ENCODE assay signal across 23 cellular contexts in the genomic region with DNA sequence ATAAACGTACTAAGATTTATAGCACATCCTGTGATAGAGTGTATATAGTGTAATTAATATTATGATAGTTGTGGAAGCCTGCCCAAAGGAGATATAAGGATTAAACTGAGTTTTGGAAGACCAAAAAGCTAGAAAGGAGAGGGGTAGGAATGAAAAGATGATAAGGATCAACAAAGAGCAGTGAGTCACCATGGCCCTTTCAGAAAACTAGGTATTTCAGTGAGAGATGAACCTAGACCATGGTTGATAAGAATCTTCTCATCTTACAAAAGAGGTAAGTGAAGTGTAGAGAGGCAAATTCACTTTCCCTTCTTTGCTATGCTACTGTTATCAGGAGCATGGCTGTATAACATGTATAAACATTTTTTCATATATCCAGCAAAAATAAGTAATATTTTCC. TPM values are rescaled to one million over a fixed set of nuclear protein-coding genes. Genes with fewer than 3 reads are reported as not detected.
A peak's percentile ranks its signal among the peaks of the same experiment; 100 is the strongest.
DNase-seq lines count a peak whose midpoint lies in the region; ATAC-seq and TF ChIP-seq lines count a peak whose summit lies in the region.
"Had no signal": no experiment of that assay in that cellular context is flagged by ENCODE, and none has a peak within 500 bp of the region (broad histone marks: within the 10 kb centered on the region; RNA-seq: fewer than 3 reads in every experiment).

No MANE protein-coding gene starts in this region.

- H3K79me2 ChIP-seq in HCT116 (ENCODE audit: insufficient read depth, low read length), result peaks cover 86% of the 10 kb centered on the region
- H3K79me2 ChIP-seq in PC-9 (ENCODE audit: low read depth), result peaks cover 51% of the 10 kb centered on the region

- intact Hi-C loops in HCT116 (cut with micrococcal nuclease), result no loop called here
- intact Hi-C loops in PC-9 (cut with micrococcal nuclease; ENCODE audit: unreplicated experiment), result no loop called here
- intact Hi-C loops in ascending aorta (cut with DNase I), result no loop called here
- intact Hi-C loops in left ventricle myocardium superior (cut with micrococcal nuclease), result no loop called here

- H4K20me1 ChIP-seq in HCT116 (ENCODE audit: insufficient read depth) (no peaks in the 10 kb centered on the region), PC-9 (ENCODE audit: insufficient read depth) (peaks cover 5% of the 10 kb centered on the region)

- H3K9me2 ChIP-seq in HCT116 (ENCODE audit: insufficient read depth) (no peaks in the 10 kb centered on the region), PC-9 (ENCODE audit: insufficient read depth) (no peaks in the 10 kb centered on the region)

- no peaks in the 10 kb centered on the region for H3K9me3 Mint-ChIP-seq in T-cell
- H3K9me3 Mint-ChIP-seq: CD4-positive, alpha-beta memory T cell had no signal

- no peaks in the 10 kb centered on the region for H3K9me3 ChIP-seq in HCT116 (ENCODE audit: control insufficient read depth in 1 of 2, insufficient read depth in 1 of 2, low read depth in 1 of 2, low read length in 2 of 2)
- no peaks in the 10 kb centered on the region for H3K9me3 ChIP-seq in PC-9 (ENCODE audit: insufficient read depth, low read depth)
- H3K9me3 ChIP-seq in ascending aorta, result no peaks in the 10 kb centered on the region
- H3K9me3 ChIP-seq: BLaER1 treated with 17β-estradiol and CSF1 and Interleukin-3, amounts not matched to agents 10 nM and 100 nM; SJSA1 had no signal

- H3K27ac ChIP-seq in HCT116 (ENCODE audit: low read depth, low read length), result no peak overlapping the region
- H3K27ac ChIP-seq in PC-9, result no peak overlapping the region
- H3K27ac ChIP-seq in ascending aorta, result no peak overlapping the region
- H3K27ac ChIP-seq: BLaER1 treated with 17β-estradiol and CSF1 and Interleukin-3, amounts not matched to agents 10 nM and 100 nM; HL-60; KMS-11; SJSA1 had no signal

- peaks cover 27% of the 10 kb centered on the region; the same call in 1 of the 2 replicates for H3F3A ChIP-seq in PC-9 (ENCODE audit: insufficient read depth, low read depth)

- no peak overlapping the region for H3K4me3 Mint-ChIP-seq in T-cell
- H3K4me3 Mint-ChIP-seq: CD4-positive, alpha-beta memory T cell had no signal

- peaks cover 0 to 20% of the 10 kb centered on the region in 2 donors for H3K27me3 Mint-ChIP-seq in T-cell
- H3K27me3 Mint-ChIP-seq: CD4-positive, alpha-beta memory T cell had no signal

- TF ChIP-seq RAD21 in HCT116 (IDR thresholded peaks at IDR 0.05; ENCODE audit: low read depth), result no peak

- peaks cover 31 to 43% of the 10 kb centered on the region in 2 experiments for H3K4me1 ChIP-seq in HCT116 (ENCODE audit: control insufficient read depth in 1 of 2, insufficient read depth in 2 of 2, low read length in 2 of 2)
- H3K4me1 ChIP-seq in PC-9 (replicated peaks; ENCODE audit: insufficient read depth), result peaks cover 43% of the 10 kb centered on the region
- H3K4me1 ChIP-seq in ascending aorta, result peaks cover 0 to 2% of the 10 kb centered on the region in 2 donors

- ATAC-seq in HCT116, result no peak
- ATAC-seq in left ventricle myocardium superior, result no peak
- no peak for ATAC-seq in T-cell (replicated peaks in 1 of 4)
- ATAC-seq: Right ventricle myocardium inferior had no signal

- H3K36me3 ChIP-seq in HCT116 (ENCODE audit: control insufficient read depth in 1 of 2, insufficient read depth in 2 of 2, low read length in 2 of 2) (peaks cover 25 to 41% of the 10 kb centered on the region in 2 experiments; a peak in 3 of 4 replicates), PC-9 (ENCODE audit: low read depth) (peaks cover 35% of the 10 kb centered on the region), ascending aorta (peaks cover 0 to 2% of the 10 kb centered on the region in 2 donors)

- H3K27ac Mint-ChIP-seq in T-cell, result no peak overlapping the region
- H3K27ac Mint-ChIP-seq: CD4-positive, alpha-beta memory T cell had no signal

- H2AFZ ChIP-seq in HCT116 (ENCODE audit: low read depth, low read length, poor library complexity, severe bottlenecking) (no peak overlapping the region), PC-9 (no peak overlapping the region)

- no peak overlapping the region for H3K4me3 ChIP-seq in HCT116 (replicated peaks in 1 of 2; ENCODE audit: low read depth in 1 of 2, low read length in 2 of 2)
- no peak overlapping the region for H3K4me3 ChIP-seq in PC-9
- H3K4me3 ChIP-seq in ascending aorta, result no peak overlapping the region
- H3K4me3 ChIP-seq: BLaER1 treated with 17β-estradiol and CSF1 and Interleukin-3, amounts not matched to agents 10 nM and 100 nM; SJSA1 had no signal

- BruUV-seq in HCT116 (replicated peaks; lab: Mats Ljungman, UMichigan), result no TSS peak
- no TSS peak for BruUV-seq in PC-9 (replicated peaks; lab: Mats Ljungman, UMichigan)

- H3K4me1 Mint-ChIP-seq in T-cell, result peaks cover 5 to 34% (median 21%) of the 10 kb centered on the region in 3 donors

- no peak overlapping the region for H3K9ac ChIP-seq in HCT116 (ENCODE audit: low read length)
- H3K9ac ChIP-seq: BLaER1 treated with 17β-estradiol and CSF1 and Interleukin-3, amounts not matched to agents 10 nM and 100 nM; KMS-11 had no signal

- H3K27me3 ChIP-seq in HCT116 (ENCODE audit: insufficient read depth, low read length) (no peaks in the 10 kb centered on the region), PC-9 (ENCODE audit: insufficient read depth, low read depth) (no peaks in the 10 kb centered on the region), ascending aorta (no peaks in the 10 kb centered on the region)
- H3K27me3 ChIP-seq: SJSA1 had no signal

- CTCF ChIA-PET in HCT116 (lab: Charles Lee) (no interaction called here), PC-9 (lab: Charles Lee) (interaction anchor here (0.6 kb wide), 1 partner anchor 10 kb away, joined by 3 read pairs; no protein-coding TSS in a partner anchor), T-cell (lab: Charles Lee) (interaction anchor here in 1 of 2 donors (0.6 kb wide), 1 partner anchor 1185 kb away, joined by 6 read pairs; no protein-coding TSS in a partner anchor)

- peaks cover 16% of the 10 kb centered on the region for H3K36me3 Mint-ChIP-seq in T-cell

- H3K4me2 ChIP-seq in HCT116 (ENCODE audit: low read length), result peak overlapping the region; percentile 85; the same call in 1 of the 2 replicates
- H3K4me2 ChIP-seq in PC-9, result peak overlapping the region; percentile 36
- H3K4me2 ChIP-seq: BLaER1 treated with 17β-estradiol and CSF1 and Interleukin-3, amounts not matched to agents 10 nM and 100 nM; KMS-11 had no signal

- TF ChIP-seq CTCF in HCT116 (IDR thresholded peaks at IDR 0.05 in 2 of 3, conservative IDR thresholded peaks at IDR 0.05 in 1 of 3; ENCODE audit: borderline replicate concordance in 1 of 3, insufficient read depth in 1 of 3, low read depth in 2 of 3, low read length in 2 of 3) (no peak), PC-9 (conservative IDR thresholded peaks at IDR 0.05) (no peak), ascending aorta (IDR thresholded peaks at IDR 0.05) (no peak)

- TF ChIP-seq POLR2A in HCT116 (IDR thresholded peaks at IDR 0.05; ENCODE audit: borderline replicate concordance, extremely low read depth, insufficient read depth, insufficient read length), result no peak

- POLR2A ChIA-PET in HCT116 (lab: Charles Lee) (no interaction called here), PC-9 (lab: Charles Lee; ENCODE audit: unreplicated experiment) (no interaction called here), T-cell (lab: Charles Lee) (no interaction called here)

- RAD21 ChIA-PET in HCT116 (lab: Charles Lee; ENCODE audit: low non-redundant PET in 1 of 2, low total read pairs in 2 of 2, uncharacterized antibody in 2 of 2, unreplicated experiment in 2 of 2), result no interaction called here

- peak; percentile 19 for DNase-seq in EH (ENCODE audit: low read depth)
- no peak for DNase-seq in HCT116 (ENCODE audit: low read depth, low spot score)
- peak in 1 of 2 experiments; percentile 66 for DNase-seq in PC-9
- DNase-seq in kidney glomerular epithelial cell (lab: John Stamatoyannopoulos, UW), result peak; percentile 2
- DNase-seq in ascending aorta (ENCODE audit: low spot score in 2 of 2), result no peak
- no peak for DNase-seq in left ventricle myocardium superior
- no peak for DNase-seq in T-cell
- no peak for DNase-seq in NCI-H2171 treated with DMSO at 0.1 percent for 48 hours (lab: John Stamatoyannopoulos, UW)
- DNase-seq: ACHN; Calu3; CD4-positive, alpha-beta memory T cell; DMS153; GF-D8; NCI-H1694; NCI-H2081; NCI-H2171; NCI-H446; NCI-H526 had no signal

TF ChIP-seq in HCT116, 20 proteins besides CTCF, POLR2A, EP300 and RAD21 (continues in another document):
- no peak for TF ChIP-seq CBX3 (IDR thresholded peaks at IDR 0.05; ENCODE audit: low read depth)
- TF ChIP-seq, protein P1, sequence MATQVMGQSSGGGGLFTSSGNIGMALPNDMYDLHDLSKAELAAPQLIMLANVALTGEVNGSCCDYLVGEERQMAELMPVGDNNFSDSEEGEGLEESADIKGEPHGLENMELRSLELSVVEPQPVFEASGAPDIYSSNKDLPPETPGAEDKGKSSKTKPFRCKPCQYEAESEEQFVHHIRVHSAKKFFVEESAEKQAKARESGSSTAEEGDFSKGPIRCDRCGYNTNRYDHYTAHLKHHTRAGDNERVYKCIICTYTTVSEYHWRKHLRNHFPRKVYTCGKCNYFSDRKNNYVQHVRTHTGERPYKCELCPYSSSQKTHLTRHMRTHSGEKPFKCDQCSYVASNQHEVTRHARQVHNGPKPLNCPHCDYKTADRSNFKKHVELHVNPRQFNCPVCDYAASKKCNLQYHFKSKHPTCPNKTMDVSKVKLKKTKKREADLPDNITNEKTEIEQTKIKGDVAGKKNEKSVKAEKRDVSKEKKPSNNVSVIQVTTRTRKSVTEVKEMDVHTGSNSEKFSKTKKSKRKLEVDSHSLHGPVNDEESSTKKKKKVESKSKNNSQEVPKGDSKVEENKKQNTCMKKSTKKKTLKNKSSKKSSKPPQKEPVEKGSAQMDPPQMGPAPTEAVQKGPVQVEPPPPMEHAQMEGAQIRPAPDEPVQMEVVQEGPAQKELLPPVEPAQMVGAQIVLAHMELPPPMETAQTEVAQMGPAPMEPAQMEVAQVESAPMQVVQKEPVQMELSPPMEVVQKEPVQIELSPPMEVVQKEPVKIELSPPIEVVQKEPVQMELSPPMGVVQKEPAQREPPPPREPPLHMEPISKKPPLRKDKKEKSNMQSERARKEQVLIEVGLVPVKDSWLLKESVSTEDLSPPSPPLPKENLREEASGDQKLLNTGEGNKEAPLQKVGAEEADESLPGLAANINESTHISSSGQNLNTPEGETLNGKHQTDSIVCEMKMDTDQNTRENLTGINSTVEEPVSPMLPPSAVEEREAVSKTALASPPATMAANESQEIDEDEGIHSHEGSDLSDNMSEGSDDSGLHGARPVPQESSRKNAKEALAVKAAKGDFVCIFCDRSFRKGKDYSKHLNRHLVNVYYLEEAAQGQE (IDR thresholded peaks at IDR 0.05; ENCODE audit: low read depth), result no peak
- TF ChIP-seq YY1 (IDR thresholded peaks at IDR 0.05; ENCODE audit: extremely low read depth, insufficient replicate concordance, low read depth, low read length), result no peak

RNA-seq across cellular contexts. Expression of a gene that starts 4.9 kb away (rescaled TPM):
- total RNA-seq in HCT116 (2021; ENCODE audit: unreplicated experiment) (95.8 TPM), PC-9 (2021) (66.3 and 96.4 TPM in 2 replicates), ascending aorta (6.8 TPM), left ventricle myocardium superior (10.0 TPM), T-cell (10 to 100 TPM; 31.8 to 46.1 (median 37.5) TPM)
- polyA plus RNA-seq in HCT116 (2012), result 66.0 and 94.2 TPM in 2 replicates

Comparison
In these comparisons a context has a peak if more than half of its experiments do, and no peak if none do; other contexts are left out.
1. DNase-seq: peak in EH (single experiment) and kidney glomerular epithelial cell (single experiment); none in HCT116 (single experiment), ascending aorta (0 of 2), left ventricle myocardium superior (single experiment), T-cell (0 of 34) and NCI-H2171 treated with DMSO at 0.1 percent for 48 hours (single experiment).